1 cellular context compared by ENCODE assay signal in the genomic region with DNA sequence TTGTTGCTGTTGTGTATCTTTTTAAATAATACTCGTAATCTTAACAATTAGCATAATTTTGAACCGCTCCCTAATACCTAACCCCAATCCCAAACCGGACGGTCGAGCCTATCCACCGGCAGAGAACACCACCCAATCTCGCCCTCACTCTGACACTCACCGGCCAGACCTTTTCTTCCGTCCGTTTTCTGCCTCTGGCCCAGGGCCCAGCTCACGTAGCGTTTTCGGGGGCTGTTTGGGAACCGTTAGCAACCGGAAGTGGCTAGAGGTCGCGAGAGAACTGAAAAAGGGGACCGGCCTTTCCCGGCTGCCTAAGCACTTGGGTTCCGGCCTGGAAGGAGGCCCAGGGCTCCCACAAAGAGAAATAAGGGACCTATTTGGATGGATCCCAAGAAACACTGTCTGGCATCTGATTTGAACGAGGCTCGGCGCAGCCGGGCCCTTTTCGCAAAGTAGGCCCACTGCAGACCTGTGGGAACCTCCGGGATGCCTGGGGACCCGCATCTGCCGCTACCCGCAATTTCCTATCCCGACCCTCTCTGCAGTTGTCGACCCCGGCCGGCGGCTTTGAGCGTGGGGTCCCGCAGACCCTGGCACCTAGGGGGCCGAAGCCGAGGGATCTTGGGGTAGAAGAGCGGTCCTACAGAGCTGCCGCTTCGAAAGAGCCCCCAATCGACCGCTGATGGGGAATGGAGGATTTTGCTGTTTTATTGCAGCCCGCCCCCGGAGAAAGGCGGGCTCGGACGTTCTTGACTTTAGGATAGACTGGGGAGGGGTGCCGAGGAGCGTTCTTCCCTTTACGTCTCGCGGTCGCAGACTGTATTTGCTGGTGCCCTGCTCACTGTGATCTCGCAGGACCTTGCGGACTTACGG.
A peak's percentile ranks its signal among the peaks of the same experiment; 100 is the strongest.
TF ChIP-seq lines count a peak whose summit lies in the region.

No MANE protein-coding gene starts in this region.

TF ChIP-seq in K562, 482 proteins besides CTCF, POLR2A, EP300 and RAD21 (continued from another document and continues in another):
- TF ChIP-seq, protein P1, sequence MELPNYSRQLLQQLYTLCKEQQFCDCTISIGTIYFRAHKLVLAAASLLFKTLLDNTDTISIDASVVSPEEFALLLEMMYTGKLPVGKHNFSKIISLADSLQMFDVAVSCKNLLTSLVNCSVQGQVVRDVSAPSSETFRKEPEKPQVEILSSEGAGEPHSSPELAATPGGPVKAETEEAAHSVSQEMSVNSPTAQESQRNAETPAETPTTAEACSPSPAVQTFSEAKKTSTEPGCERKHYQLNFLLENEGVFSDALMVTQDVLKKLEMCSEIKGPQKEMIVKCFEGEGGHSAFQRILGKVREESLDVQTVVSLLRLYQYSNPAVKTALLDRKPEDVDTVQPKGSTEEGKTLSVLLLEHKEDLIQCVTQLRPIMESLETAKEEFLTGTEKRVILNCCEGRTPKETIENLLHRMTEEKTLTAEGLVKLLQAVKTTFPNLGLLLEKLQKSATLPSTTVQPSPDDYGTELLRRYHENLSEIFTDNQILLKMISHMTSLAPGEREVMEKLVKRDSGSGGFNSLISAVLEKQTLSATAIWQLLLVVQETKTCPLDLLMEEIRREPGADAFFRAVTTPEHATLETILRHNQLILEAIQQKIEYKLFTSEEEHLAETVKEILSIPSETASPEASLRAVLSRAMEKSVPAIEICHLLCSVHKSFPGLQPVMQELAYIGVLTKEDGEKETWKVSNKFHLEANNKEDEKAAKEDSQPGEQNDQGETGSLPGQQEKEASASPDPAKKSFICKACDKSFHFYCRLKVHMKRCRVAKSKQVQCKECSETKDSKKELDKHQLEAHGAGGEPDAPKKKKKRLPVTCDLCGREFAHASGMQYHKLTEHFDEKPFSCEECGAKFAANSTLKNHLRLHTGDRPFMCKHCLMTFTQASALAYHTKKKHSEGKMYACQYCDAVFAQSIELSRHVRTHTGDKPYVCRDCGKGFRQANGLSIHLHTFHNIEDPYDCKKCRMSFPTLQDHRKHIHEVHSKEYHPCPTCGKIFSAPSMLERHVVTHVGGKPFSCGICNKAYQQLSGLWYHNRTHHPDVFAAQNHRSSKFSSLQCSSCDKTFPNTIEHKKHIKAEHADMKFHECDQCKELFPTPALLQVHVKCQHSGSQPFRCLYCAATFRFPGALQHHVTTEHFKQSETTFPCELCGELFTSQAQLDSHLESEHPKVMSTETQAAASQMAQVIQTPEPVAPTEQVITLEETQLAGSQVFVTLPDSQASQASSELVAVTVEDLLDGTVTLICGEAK (IDR thresholded peaks at IDR 0.05), result peak; percentile 99
- TF ChIP-seq, protein P1 (CRISPR knock-in tag; IDR thresholded peaks at IDR 0.05), result no peak
- TF ChIP-seq E2F3 (CRISPR knock-in tag; IDR thresholded peaks at IDR 0.05) (peak; percentile 64; the same call in 1 of the 2 replicates), MYC (IDR thresholded peaks at IDR 0.05; ENCODE audit: low read depth, low read length) (peak; percentile 84), MYC (CRISPR knock-in tag; IDR thresholded peaks at IDR 0.05; ENCODE audit: borderline replicate concordance, low read depth) (peak; percentile 75), NCOA1 (IDR thresholded peaks at IDR 0.05; ENCODE audit: low read depth) (peak; percentile 99), ZC3H11A (IDR thresholded peaks at IDR 0.05; ENCODE audit: low read depth, low read length) (peak; percentile 96), SMAD4 (CRISPR knock-in tag; conservative IDR thresholded peaks at IDR 0.05) (peak; percentile 90), POLR2H (tag; IDR thresholded peaks at IDR 0.05; ENCODE audit: low read depth) (peak; percentile 82), ZNF57 (CRISPR knock-in tag; IDR thresholded peaks at IDR 0.05) (peak; percentile 22; the same call in 1 of the 2 replicates), PHB (CRISPR knock-in tag; IDR thresholded peaks at IDR 0.05) (0 out of 2 replicates have a peak, but pooled peaks have one; percentile 6), RNF2 (IDR thresholded peaks at IDR 0.05) (peak; percentile 93), PHF8 (IDR thresholded peaks at IDR 0.05; ENCODE audit: borderline replicate concordance, low read length) (peak; percentile 87), TEAD1 (CRISPR knock-in tag; IDR thresholded peaks at IDR 0.05) (peak in 1 of 2 experiments; percentile 60; a peak in 3 of 4 replicates), CBFB (CRISPR knock-in tag; IDR thresholded peaks at IDR 0.05) (peak; percentile 92; the same call in 1 of the 2 replicates), ESRRA (IDR thresholded peaks at IDR 0.05; ENCODE audit: borderline replicate concordance, low read depth) (peak; percentile 92), ZNF140 (CRISPR knock-in tag; IDR thresholded peaks at IDR 0.05) (no peak), SIN3B (IDR thresholded peaks at IDR 0.05; ENCODE audit: low read depth) (peak; percentile 85), JUN (IDR thresholded peaks at IDR 0.05; ENCODE audit: borderline replicate concordance, low read depth, low read length) (peak; percentile 74; the same call in 1 of the 2 replicates), JUN (CRISPR knock-in tag; IDR thresholded peaks at IDR 0.05; ENCODE audit: borderline replicate concordance) (no peak; the same call in 1 of the 2 replicates), TBP (optimal IDR thresholded peaks at IDR 0.05; ENCODE audit: low read depth, low read length) (peak; percentile 97), ZBTB7A (IDR thresholded peaks at IDR 0.05; ENCODE audit: borderline replicate concordance, control insufficient read depth, low read depth, low read length) (peak; percentile 90), SMARCE1 (IDR thresholded peaks at IDR 0.05) (no peak), HNRNPH1 (optimal IDR thresholded peaks at IDR 0.05; ENCODE audit: low read depth, low read length) (no peak), MAFK (IDR thresholded peaks at IDR 0.05; ENCODE audit: low read length) (peak; percentile 59; the same call in 1 of the 2 replicates), HCFC1 (IDR thresholded peaks at IDR 0.05; ENCODE audit: low read depth, low read length) (peak; percentile 89), MIER1 (IDR thresholded peaks at IDR 0.05; ENCODE audit: low read depth) (peak; percentile 38; the same call in 1 of the 2 replicates), CXXC5 (CRISPR knock-in tag; IDR thresholded peaks at IDR 0.05) (peak; percentile 94), ZNF384 (IDR thresholded peaks at IDR 0.05; ENCODE audit: low read depth, low read length) (peak; percentile 66)
- TF ChIP-seq, protein P2, sequence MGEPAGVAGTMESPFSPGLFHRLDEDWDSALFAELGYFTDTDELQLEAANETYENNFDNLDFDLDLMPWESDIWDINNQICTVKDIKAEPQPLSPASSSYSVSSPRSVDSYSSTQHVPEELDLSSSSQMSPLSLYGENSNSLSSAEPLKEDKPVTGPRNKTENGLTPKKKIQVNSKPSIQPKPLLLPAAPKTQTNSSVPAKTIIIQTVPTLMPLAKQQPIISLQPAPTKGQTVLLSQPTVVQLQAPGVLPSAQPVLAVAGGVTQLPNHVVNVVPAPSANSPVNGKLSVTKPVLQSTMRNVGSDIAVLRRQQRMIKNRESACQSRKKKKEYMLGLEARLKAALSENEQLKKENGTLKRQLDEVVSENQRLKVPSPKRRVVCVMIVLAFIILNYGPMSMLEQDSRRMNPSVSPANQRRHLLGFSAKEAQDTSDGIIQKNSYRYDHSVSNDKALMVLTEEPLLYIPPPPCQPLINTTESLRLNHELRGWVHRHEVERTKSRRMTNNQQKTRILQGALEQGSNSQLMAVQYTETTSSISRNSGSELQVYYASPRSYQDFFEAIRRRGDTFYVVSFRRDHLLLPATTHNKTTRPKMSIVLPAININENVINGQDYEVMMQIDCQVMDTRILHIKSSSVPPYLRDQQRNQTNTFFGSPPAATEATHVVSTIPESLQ (CRISPR knock-in tag; IDR thresholded peaks at IDR 0.05), result peak; percentile 54; the same call in 1 of the 2 replicates
- TF ChIP-seq, protein P3, sequence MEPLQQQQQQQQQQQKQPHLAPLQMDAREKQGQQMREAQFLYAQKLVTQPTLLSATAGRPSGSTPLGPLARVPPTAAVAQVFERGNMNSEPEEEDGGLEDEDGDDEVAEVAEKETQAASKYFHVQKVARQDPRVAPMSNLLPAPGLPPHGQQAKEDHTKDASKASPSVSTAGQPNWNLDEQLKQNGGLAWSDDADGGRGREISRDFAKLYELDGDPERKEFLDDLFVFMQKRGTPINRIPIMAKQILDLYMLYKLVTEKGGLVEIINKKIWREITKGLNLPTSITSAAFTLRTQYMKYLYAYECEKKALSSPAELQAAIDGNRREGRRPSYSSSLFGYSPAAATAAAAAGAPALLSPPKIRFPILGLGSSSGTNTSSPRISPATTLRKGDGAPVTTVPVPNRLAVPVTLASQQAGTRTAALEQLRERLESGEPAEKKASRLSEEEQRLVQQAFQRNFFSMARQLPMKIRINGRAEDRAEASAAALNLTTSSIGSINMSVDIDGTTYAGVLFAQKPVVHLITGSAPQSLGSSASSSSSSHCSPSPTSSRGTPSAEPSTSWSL (CRISPR knock-in tag; IDR thresholded peaks at IDR 0.05; ENCODE audit: borderline replicate concordance), result 0 out of 2 replicates have a peak, but pooled peaks have one; percentile 9
- TF ChIP-seq, protein P4, sequence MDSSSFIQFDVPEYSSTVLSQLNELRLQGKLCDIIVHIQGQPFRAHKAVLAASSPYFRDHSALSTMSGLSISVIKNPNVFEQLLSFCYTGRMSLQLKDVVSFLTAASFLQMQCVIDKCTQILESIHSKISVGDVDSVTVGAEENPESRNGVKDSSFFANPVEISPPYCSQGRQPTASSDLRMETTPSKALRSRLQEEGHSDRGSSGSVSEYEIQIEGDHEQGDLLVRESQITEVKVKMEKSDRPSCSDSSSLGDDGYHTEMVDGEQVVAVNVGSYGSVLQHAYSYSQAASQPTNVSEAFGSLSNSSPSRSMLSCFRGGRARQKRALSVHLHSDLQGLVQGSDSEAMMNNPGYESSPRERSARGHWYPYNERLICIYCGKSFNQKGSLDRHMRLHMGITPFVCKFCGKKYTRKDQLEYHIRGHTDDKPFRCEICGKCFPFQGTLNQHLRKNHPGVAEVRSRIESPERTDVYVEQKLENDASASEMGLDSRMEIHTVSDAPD (CRISPR knock-in tag; IDR thresholded peaks at IDR 0.05), result no peak
- TF ChIP-seq, protein P5, sequence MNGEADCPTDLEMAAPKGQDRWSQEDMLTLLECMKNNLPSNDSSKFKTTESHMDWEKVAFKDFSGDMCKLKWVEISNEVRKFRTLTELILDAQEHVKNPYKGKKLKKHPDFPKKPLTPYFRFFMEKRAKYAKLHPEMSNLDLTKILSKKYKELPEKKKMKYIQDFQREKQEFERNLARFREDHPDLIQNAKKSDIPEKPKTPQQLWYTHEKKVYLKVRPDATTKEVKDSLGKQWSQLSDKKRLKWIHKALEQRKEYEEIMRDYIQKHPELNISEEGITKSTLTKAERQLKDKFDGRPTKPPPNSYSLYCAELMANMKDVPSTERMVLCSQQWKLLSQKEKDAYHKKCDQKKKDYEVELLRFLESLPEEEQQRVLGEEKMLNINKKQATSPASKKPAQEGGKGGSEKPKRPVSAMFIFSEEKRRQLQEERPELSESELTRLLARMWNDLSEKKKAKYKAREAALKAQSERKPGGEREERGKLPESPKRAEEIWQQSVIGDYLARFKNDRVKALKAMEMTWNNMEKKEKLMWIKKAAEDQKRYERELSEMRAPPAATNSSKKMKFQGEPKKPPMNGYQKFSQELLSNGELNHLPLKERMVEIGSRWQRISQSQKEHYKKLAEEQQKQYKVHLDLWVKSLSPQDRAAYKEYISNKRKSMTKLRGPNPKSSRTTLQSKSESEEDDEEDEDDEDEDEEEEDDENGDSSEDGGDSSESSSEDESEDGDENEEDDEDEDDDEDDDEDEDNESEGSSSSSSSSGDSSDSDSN (IDR thresholded peaks at IDR 0.05; ENCODE audit: borderline replicate concordance in 1 of 2, low read depth in 2 of 2, low read length in 2 of 2), result peak; percentile 87 to 98; a peak in 3 of 4 replicates
- TF ChIP-seq, protein P6, sequence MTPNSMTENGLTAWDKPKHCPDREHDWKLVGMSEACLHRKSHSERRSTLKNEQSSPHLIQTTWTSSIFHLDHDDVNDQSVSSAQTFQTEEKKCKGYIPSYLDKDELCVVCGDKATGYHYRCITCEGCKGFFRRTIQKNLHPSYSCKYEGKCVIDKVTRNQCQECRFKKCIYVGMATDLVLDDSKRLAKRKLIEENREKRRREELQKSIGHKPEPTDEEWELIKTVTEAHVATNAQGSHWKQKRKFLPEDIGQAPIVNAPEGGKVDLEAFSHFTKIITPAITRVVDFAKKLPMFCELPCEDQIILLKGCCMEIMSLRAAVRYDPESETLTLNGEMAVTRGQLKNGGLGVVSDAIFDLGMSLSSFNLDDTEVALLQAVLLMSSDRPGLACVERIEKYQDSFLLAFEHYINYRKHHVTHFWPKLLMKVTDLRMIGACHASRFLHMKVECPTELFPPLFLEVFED (CRISPR knock-in tag; conservative IDR thresholded peaks at IDR 0.05), result peak; percentile 57; the same call in 1 of the 2 replicates
- TF ChIP-seq, protein P7, sequence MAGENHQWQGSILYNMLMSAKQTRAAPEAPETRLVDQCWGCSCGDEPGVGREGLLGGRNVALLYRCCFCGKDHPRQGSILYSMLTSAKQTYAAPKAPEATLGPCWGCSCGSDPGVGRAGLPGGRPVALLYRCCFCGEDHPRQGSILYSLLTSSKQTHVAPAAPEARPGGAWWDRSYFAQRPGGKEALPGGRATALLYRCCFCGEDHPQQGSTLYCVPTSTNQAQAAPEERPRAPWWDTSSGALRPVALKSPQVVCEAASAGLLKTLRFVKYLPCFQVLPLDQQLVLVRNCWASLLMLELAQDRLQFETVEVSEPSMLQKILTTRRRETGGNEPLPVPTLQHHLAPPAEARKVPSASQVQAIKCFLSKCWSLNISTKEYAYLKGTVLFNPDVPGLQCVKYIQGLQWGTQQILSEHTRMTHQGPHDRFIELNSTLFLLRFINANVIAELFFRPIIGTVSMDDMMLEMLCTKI (IDR thresholded peaks at IDR 0.05; ENCODE audit: partially characterized antibody), result no peak
